Comparison of ENCODE assay signal across 14 cellular contexts in the genomic region with DNA sequence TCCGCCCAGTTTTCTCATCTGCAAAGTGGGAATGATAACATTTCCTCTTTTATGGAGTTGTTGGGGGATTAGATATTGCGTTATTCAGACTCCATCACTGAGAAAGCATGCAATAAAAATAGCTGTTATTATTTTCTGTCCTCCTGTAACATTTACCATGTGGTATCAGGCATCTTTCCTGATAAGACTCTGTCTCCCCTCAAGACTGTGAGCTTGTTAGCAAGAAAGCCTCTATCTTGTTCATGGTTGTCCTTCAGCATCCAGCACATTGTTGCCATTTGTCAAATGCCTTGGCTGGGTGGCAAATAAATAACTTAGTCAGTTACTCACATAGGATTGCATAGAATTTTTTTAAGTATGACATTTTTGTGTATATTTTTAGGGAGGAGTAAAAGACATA.
"Had no signal": no experiment of that assay in that cellular context is flagged by ENCODE, and none has a peak within 500 bp of the region (broad histone marks: within the 10 kb centered on the region; RNA-seq: fewer than 3 reads in every experiment).

No MANE protein-coding gene starts in this region.

- H3K27ac ChIP-seq: cardiac muscle cell, psoas muscle had no signal

- H3K9me3 ChIP-seq: psoas muscle, vagina had no signal

- H3K36me3 ChIP-seq: cardiac muscle cell, vagina had no signal

- H3K9me3 Mint-ChIP-seq: activated B cell treated with CpG ODN at 0.5 μM for 24 hours, nephron progenitor cell had no signal

- H3K27me3 ChIP-seq: vagina had no signal

- H3K36me3 Mint-ChIP-seq: stimulated activated effector memory CD8-positive, alpha-beta T cell treated with anti-CD3 and anti-CD28 coated beads, Interleukin-12 subunit alpha, Interleukin-12 subunit beta, amount 100 ng/mL, for 72 hours had no signal

- ATAC-seq: left lobe of liver; stimulated activated effector memory CD8-positive, alpha-beta T cell treated with anti-CD3 and anti-CD28 coated beads, Interleukin-12 subunit alpha, Interleukin-12 subunit beta, amount 100 ng/mL, for 72 hours; T-helper 17 cell had no signal

- H3K27ac Mint-ChIP-seq: activated CD4-positive, alpha-beta T cell treated with anti-CD3 and anti-CD28 coated beads, Interleukin-2, amount 10 ng/mL, durations not matched to agents 24 days and 14 days; nephron progenitor cell; stimulated activated effector memory CD8-positive, alpha-beta T cell treated with anti-CD3 and anti-CD28 coated beads, Interleukin-12 subunit alpha, Interleukin-12 subunit beta, amount 100 ng/mL, for 72 hours had no signal

- DNase-seq: activated B cell treated with CpG ODN at 0.5 μM for 24 hours; activated CD4-positive, alpha-beta T cell treated with anti-CD3 and anti-CD28 coated beads, Interleukin-2, amount 10 ng/mL, durations not matched to agents 24 days and 14 days; activated CD8-positive, alpha-beta memory T cell treated with anti-CD3 and anti-CD28 coated beads for 24 hours; activated naive CD4-positive, alpha-beta T cell; islet precursor cell; mammary epithelial cell; nephron progenitor cell; psoas muscle; stimulated activated CD4-positive, alpha-beta T cell treated with anti-CD3 and anti-CD28 coated beads, Interleukin-1b, Interleukin-23, amount 100 ng/mL, for 48 hours; T-helper 17 cell had no signal
